14 cellular contexts compared by ENCODE assay signal in genomic region chr5:14267166-14267838, GRCh38.
DNase-seq lines count a peak whose midpoint lies in the region; ATAC-seq lines count a peak whose summit lies in the region.
"Had no signal": no experiment of that assay in that cellular context is flagged by ENCODE, and none has a peak within 500 bp of the region (broad histone marks: within the 10 kb centered on the region; RNA-seq: fewer than 3 reads in every experiment).

No MANE protein-coding gene starts in this region.

- DNase-seq in CMK (ENCODE audit: low read depth) (peak; percentile 32), HuH-7.5 (ENCODE audit: low spot score) (peak; percentile 20), astrocyte of the hippocampus (ENCODE audit: low read depth, low spot score) (peak; percentile 69), mesenchymal stem cell (no peak), HT-29 (ENCODE audit: low spot score) (no peak), Right ventricle myocardium superior (no peak)
- DNase-seq: CD8-positive, alpha-beta T cell; heart left ventricle; mucosa of descending colon; NCI-H2029 treated with DMSO at 0.1 percent for 48 hours; SHP77 treated with DMSO at 0.1 percent for 48 hours; stimulated activated CD4-positive, alpha-beta T cell treated with anti-CD3 and anti-CD28 coated beads, Interleukin-15, amount 100 ng/mL, for 24 hours had no signal

- H3K27me3 ChIP-seq in mesenchymal stem cell (ENCODE audit: control insufficient read depth in 1 of 2, insufficient read depth in 1 of 2, low read length in 2 of 2) = no peaks in the 10 kb centered on the region
- H3K27me3 ChIP-seq: heart left ventricle had no signal

- H3K27ac ChIP-seq in mesenchymal stem cell (ENCODE audit: low read length, poor library complexity, severe bottlenecking) = peak overlapping the region; percentile 85

- peaks cover 21% of the 10 kb centered on the region for H3K4me1 ChIP-seq in mesenchymal stem cell (ENCODE audit: control insufficient read depth, insufficient read depth, low read depth, low read length)

- H3K23ac ChIP-seq in mesenchymal stem cell (ENCODE audit: low read length in 2 of 2) = no peak overlapping the region

- H3K36me3 ChIP-seq in mesenchymal stem cell (ENCODE audit: control insufficient read depth in 1 of 2, insufficient read depth in 2 of 2, low read depth in 1 of 2, low read length in 2 of 2) = peaks cover 3 to 16% of the 10 kb centered on the region in 2 experiments

- H3K79me1 ChIP-seq in mesenchymal stem cell (replicated peaks; ENCODE audit: low read length, poor library complexity, severe bottlenecking) = no peaks in the 10 kb centered on the region

- WGBS in mesenchymal stem cell = 25% methylated on average over 4 of the region's 5 CpGs

- H3K4me3 ChIP-seq in mesenchymal stem cell (ENCODE audit: insufficient read depth in 1 of 2, low read depth in 1 of 2, low read length in 2 of 2) = no peak overlapping the region
- H3K4me3 ChIP-seq: heart left ventricle, mucosa of descending colon had no signal

- no peak overlapping the region for H3K4me2 ChIP-seq in mesenchymal stem cell (ENCODE audit: low read length, poor library complexity, severe bottlenecking)

- no peak overlapping the region for H3K18ac ChIP-seq in mesenchymal stem cell (ENCODE audit: low read depth in 1 of 2, low read length in 2 of 2)

- no peak for ATAC-seq in HG03095 (IDR thresholded peaks at IDR 0.05; ENCODE audit: unreplicated experiment)
- no peak for ATAC-seq in HG03135 (IDR thresholded peaks at IDR 0.05; ENCODE audit: unreplicated experiment)
- ATAC-seq in Right ventricle myocardium superior (ENCODE audit: poor library complexity) = no peak
- ATAC-seq: CD8-positive, alpha-beta T cell had no signal

- H2BK120ac ChIP-seq in mesenchymal stem cell (ENCODE audit: low read depth, low read length) = no peak overlapping the region

- H2AK5ac ChIP-seq in mesenchymal stem cell (ENCODE audit: low read length, severe bottlenecking) = peak overlapping the region; percentile 12

- no peak overlapping the region for H3K14ac ChIP-seq in mesenchymal stem cell (ENCODE audit: low read length in 2 of 2)

- H2AFZ ChIP-seq in mesenchymal stem cell (ENCODE audit: low read depth, low read length) = no peak overlapping the region

- H4K91ac ChIP-seq in mesenchymal stem cell (ENCODE audit: low read length) = no peak overlapping the region

- H4K8ac ChIP-seq in mesenchymal stem cell (ENCODE audit: low read length) = no peak overlapping the region

- peak overlapping the region; percentile 55 for H3K9ac ChIP-seq in mesenchymal stem cell (ENCODE audit: low read length)

- H2BK15ac ChIP-seq in mesenchymal stem cell (ENCODE audit: low read depth, poor library complexity, severe bottlenecking) = no peak overlapping the region

- no peaks in the 10 kb centered on the region for H3K9me3 ChIP-seq in mesenchymal stem cell (ENCODE audit: control insufficient read depth, low read length)
- H3K9me3 ChIP-seq: heart left ventricle, mucosa of descending colon had no signal

- peak overlapping the region in 1 of 2 experiments; percentile 45 for H3K4ac ChIP-seq in mesenchymal stem cell (ENCODE audit: low read depth in 1 of 2, low read length in 2 of 2)

- peak overlapping the region in 1 of 2 experiments; percentile 59 for H2BK12ac ChIP-seq in mesenchymal stem cell (ENCODE audit: low read length in 2 of 2)

- intact Hi-C loops in Right ventricle myocardium superior (cut with DNase I) = loop anchor here (5.0 kb wide), 1 partner anchor 155 kb away; no protein-coding TSS in a partner anchor

- H2BK5ac ChIP-seq in mesenchymal stem cell (ENCODE audit: low read depth, low read length, poor library complexity, severe bottlenecking) = peak overlapping the region; percentile 48

Comparison
In these comparisons a context has a peak if more than half of its experiments do, and no peak if none do; other contexts are left out.
1. DNase-seq: peak in CMK (single experiment), HuH-7.5 (single experiment) and astrocyte of the hippocampus (single experiment); none in mesenchymal stem cell (single experiment), HT-29 (single experiment) and Right ventricle myocardium superior (single experiment).